ENCODE assay signal across 14 cellular contexts in genomic region chr1:12602633-12603024, GRCh38. TPM values are rescaled to one million over a fixed set of nuclear protein-coding genes. Genes with fewer than 3 reads are reported as not detected.
DNase-seq lines count a peak whose midpoint lies in the region; ATAC-seq, FAIRE-seq and TF ChIP-seq lines count a peak whose summit lies in the region.
"Had no signal": no experiment of that assay in that cellular context is flagged by ENCODE, and none has a peak within 500 bp of the region (broad histone marks: within the 10 kb centered on the region; RNA-seq: fewer than 3 reads in every experiment).

No MANE protein-coding gene starts in this region.

- no peak overlapping the region for H3K9ac ChIP-seq in fibroblast of lung (ENCODE audit: insufficient read depth, low read length)

- 82% methylated on average over 6 of the region's 6 CpGs for WGBS in prostate gland

- no peak for TF ChIP-seq POLR2A in prostate gland (IDR thresholded peaks at IDR 0.05)
- no peak for TF ChIP-seq POLR2A in GM12891 (IDR thresholded peaks at IDR 0.05; ENCODE audit: low read depth, low read length)

- H3K36me3 ChIP-seq in ACC112 (ENCODE audit: insufficient read depth, low read length) (no peaks in the 10 kb centered on the region), MG63 (peaks cover 86% of the 10 kb centered on the region), fibroblast of lung (ENCODE audit: control insufficient read depth, insufficient read depth, low read length) (no peaks in the 10 kb centered on the region), prostate gland (no peaks in the 10 kb centered on the region)
- H3K36me3 ChIP-seq: adrenal gland had no signal

- ATAC-seq in left colon (no peak), HG02623 (IDR thresholded peaks at IDR 0.05; ENCODE audit: unreplicated experiment) (no peak)
- ATAC-seq: activated CD4-positive, alpha-beta T cell treated with anti-CD3 and anti-CD28 coated beads for 36 hours had no signal

- H3K4me1 ChIP-seq in ACC112 (ENCODE audit: control insufficient read depth, insufficient read depth, low read length, unreplicated experiment) (peaks cover 42% of the 10 kb centered on the region), fibroblast of lung (ENCODE audit: control insufficient read depth, extremely low read depth, insufficient read depth, low read length) (peaks cover 23% of the 10 kb centered on the region), prostate gland (replicated peaks) (peaks cover 42% of the 10 kb centered on the region)

- FAIRE-seq in GM12891 (lab: Jason Lieb, UNC), result no peak

- no peak for TF ChIP-seq CTCF in fibroblast of lung (conservative IDR thresholded peaks at IDR 0.05 in 1 of 2, IDR thresholded peaks at IDR 0.05 in 1 of 2; ENCODE audit: low read depth in 1 of 2, low read length in 2 of 2)
- TF ChIP-seq CTCF in prostate gland (IDR thresholded peaks at IDR 0.05), result no peak

- peak; percentile 58 for DNase-seq in MG63
- DNase-seq in fibroblast of lung (ENCODE audit: low read depth in 2 of 2), result no peak
- no peak for DNase-seq in prostate gland (ENCODE audit: low spot score)
- DNase-seq in GM12891 (ENCODE audit: insufficient read length, low spot score), result no peak
- no peak for DNase-seq in left colon
- DNase-seq in NCI-H82 treated with DMSO at 0.1 percent for 48 hours (lab: John Stamatoyannopoulos, UW; ENCODE audit: unreplicated experiment), result no peak
- DNase-seq: activated CD4-positive, alpha-beta T cell treated with anti-CD3 and anti-CD28 coated beads for 36 hours; lower lobe of right lung; NCI-H1930; stimulated activated CD4-positive, alpha-beta T cell treated with anti-CD3 and anti-CD28 coated beads, Interleukin-4, amount 100 ng/mL, for 4 hours had no signal

- H3K79me2 ChIP-seq in ACC112 (ENCODE audit: control insufficient read depth, insufficient read depth, low read length, unreplicated experiment) (no peaks in the 10 kb centered on the region), fibroblast of lung (ENCODE audit: control insufficient read depth, insufficient read depth, low read length) (no peaks in the 10 kb centered on the region)

- H3K9me3 ChIP-seq in MG63 (no peaks in the 10 kb centered on the region), fibroblast of lung (ENCODE audit: control insufficient read depth, insufficient read depth, low read depth, low read length) (no peaks in the 10 kb centered on the region), prostate gland (no peaks in the 10 kb centered on the region)
- H3K9me3 ChIP-seq: adrenal gland, lower lobe of right lung had no signal

- no peak overlapping the region for H3K4me2 ChIP-seq in fibroblast of lung (ENCODE audit: extremely low read depth, insufficient read depth, low read length)

- no peaks in the 10 kb centered on the region for H4K20me1 ChIP-seq in fibroblast of lung (ENCODE audit: control insufficient read depth, extremely low read depth, insufficient read depth, low read length)

- H3K27me3 ChIP-seq in ACC112 (ENCODE audit: insufficient read depth, low read length), result no peaks in the 10 kb centered on the region
- no peaks in the 10 kb centered on the region for H3K27me3 ChIP-seq in MG63
- H3K27me3 ChIP-seq in fibroblast of lung (ENCODE audit: control insufficient read depth, insufficient read depth, low read length), result no peaks in the 10 kb centered on the region
- H3K27me3 ChIP-seq in prostate gland (replicated peaks; ENCODE audit: insufficient read depth), result no peaks in the 10 kb centered on the region
- H3K27me3 ChIP-seq: adrenal gland had no signal

- H2AFZ ChIP-seq in ACC112 (ENCODE audit: low read length, unreplicated experiment) (no peak overlapping the region), fibroblast of lung (ENCODE audit: low read length) (no peak overlapping the region)

- peak overlapping the region; percentile 73; the same call in 1 of the 2 replicates for H3K27ac ChIP-seq in ACC112 (ENCODE audit: low read depth, low read length)
- peak overlapping the region; percentile 15 for H3K27ac ChIP-seq in fibroblast of lung (ENCODE audit: insufficient read depth, low read length)
- peak overlapping the region; percentile 60 to 90 for H3K27ac ChIP-seq in prostate gland

- no peak overlapping the region for H3K4me3 ChIP-seq in ACC112 (ENCODE audit: low read depth, low read length)
- no peak overlapping the region for H3K4me3 ChIP-seq in MG63
- H3K4me3 ChIP-seq in fibroblast of lung (replicated peaks in 1 of 4; ENCODE audit: control extremely low read depth in 1 of 4, insufficient read depth in 1 of 4, low read depth in 3 of 4, low read length in 4 of 4), result no peak overlapping the region
- H3K4me3 ChIP-seq in prostate gland, result no peak overlapping the region
- H3K4me3 ChIP-seq: adrenal gland, lower lobe of right lung had no signal

- intact Hi-C loops in prostate gland (cut with DNase I) (loop anchor here (5.0 kb wide), 1 partner anchor 195 kb away; no protein-coding TSS in a partner anchor), left colon (cut with DNase I, micrococcal nuclease) (no loop called here)

TF ChIP-seq in GM12891, 5 proteins besides CTCF, POLR2A, EP300 and RAD21:
- TF ChIP-seq PAX5 (IDR thresholded peaks at IDR 0.05; ENCODE audit: insufficient read depth, low read length, severe bottlenecking) (no peak), POU2F2 (IDR thresholded peaks at IDR 0.05; ENCODE audit: low read depth, low read length) (no peak), SPI1 (IDR thresholded peaks at IDR 0.05; ENCODE audit: low read depth, low read length) (no peak), POLR2AphosphoS5 (IDR thresholded peaks at IDR 0.05; ENCODE audit: low read depth, low read length) (no peak), TAF1 (IDR thresholded peaks at IDR 0.05; ENCODE audit: low read depth, low read length) (no peak)

RNA-seq across cellular contexts. Expression of gene DHRS3, which starts 15.4 kb away (rescaled TPM):
- total RNA-seq in MG63 (2014; rRNA removed; shearing (Covaris generic); ENCODE audit: low replicate concordance), result 229 and 317 TPM in 2 replicates
- total RNA-seq in fibroblast of lung, result 36.8 and 68.1 TPM in 2 replicates
- polyA plus RNA-seq in fibroblast of lung, result 8.4 and 14.1 TPM in 2 replicates
- polyA plus RNA-seq in fibroblast of lung (2012), result 10.3 and 18.9 TPM in 2 replicates
- polyA minus RNA-seq in fibroblast of lung (ENCODE audit: low replicate concordance), result 36.6 and 44.0 TPM in 2 replicates
- 100 to 1,000 TPM; 171 to 178 TPM for total RNA-seq in prostate gland
- polyA plus RNA-seq in GM12891 (2012; ENCODE audit: low read depth, missing spikeins), result 0.62 TPM
- 100 to 1,000 TPM in 1 of 2 donors, 10 to 100 TPM in 1; 73.2 to 106 TPM for total RNA-seq in left colon

RNA-seq across cellular contexts. Expression of gene AADACL4, which starts 41.3 kb away (rescaled TPM):
- not detected in 2 replicates for total RNA-seq in MG63 (2014; rRNA removed; shearing (Covaris generic); ENCODE audit: low replicate concordance)
- total RNA-seq in fibroblast of lung (not detected in 2 replicates), prostate gland (not detected), left colon (not detected)
- polyA plus RNA-seq in fibroblast of lung, result not detected in 2 replicates
- not detected in 2 replicates for polyA plus RNA-seq in fibroblast of lung (2012)
- polyA minus RNA-seq in fibroblast of lung (ENCODE audit: low replicate concordance), result not detected in 2 replicates
- polyA plus RNA-seq in GM12891 (2012; ENCODE audit: low read depth, missing spikeins), result not detected
- total RNA-seq: activated CD4-positive, alpha-beta T cell treated with anti-CD3 and anti-CD28 coated beads for 36 hours; adrenal gland; lower lobe of right lung had no signal
- polyA plus RNA-seq: neural cell had no signal

Comparison
In these comparisons a context has a peak if more than half of its experiments do, and no peak if none do; other contexts are left out.
1. H3K27ac ChIP-seq: peak in every context shown above with its lines; median percentile 75 in prostate gland; 73 in ACC112; 15 in fibroblast of lung.